21 cellular contexts compared by ENCODE assay signal in genomic region chr3:13818919-13819318, GRCh38.
"Had no signal": no experiment of that assay in that cellular context is flagged by ENCODE, and none has a peak within 500 bp of the region (broad histone marks: within the 10 kb centered on the region; RNA-seq: fewer than 3 reads in every experiment).

No MANE protein-coding gene starts in this region.

- DNase-seq: effector CD4-positive, alpha-beta T cell; endodermal cell; erythroblast; foreskin keratinocyte; heart left ventricle; hippocampal formation; left colon; left ventricle myocardium superior; mammary epithelial cell; mucosa of descending colon; naive thymus-derived CD8-positive, alpha-beta T cell; ovary; right cardiac atrium; stimulated activated CD4-positive, alpha-beta T cell treated with anti-CD3 and anti-CD28 coated beads, Interleukin-15, amount 100 ng/mL, for 24 hours; stimulated activated CD4-positive, alpha-beta T cell treated with anti-CD3 and anti-CD28 coated beads, Interleukin-1b, Interleukin-23, amount 100 ng/mL, for 48 hours; stimulated activated CD4-positive, alpha-beta T cell treated with anti-CD3 and anti-CD28 coated beads, Interleukin-4, amount 100 ng/mL, for 4 hours; stimulated activated naive B cell treated with anti-CD40 and anti-IgM and Interleukin-4, amounts not matched to agents 10 μg/mL and 1 μg/mL and 100 μg/mL, for 72 hours; stimulated activated naive CD8-positive, alpha-beta T cell treated with anti-CD3 and anti-CD28 coated beads, Interleukin-15, amount 100 ng/mL, for 72 hours; transverse colon had no signal

- H3K36me3 ChIP-seq: heart left ventricle, ovary, thoracic aorta, transverse colon had no signal

- ATAC-seq: foreskin keratinocyte; heart left ventricle; left colon; left ventricle myocardium superior; mucosa of descending colon; naive thymus-derived CD8-positive, alpha-beta T cell; right cardiac atrium; stimulated activated naive B cell treated with anti-CD40 and anti-IgM and Interleukin-4, amounts not matched to agents 10 μg/mL and 1 μg/mL and 100 μg/mL, for 72 hours; stimulated activated naive CD8-positive, alpha-beta T cell treated with anti-CD3 and anti-CD28 coated beads, Interleukin-15, amount 100 ng/mL, for 72 hours had no signal

- H3K27ac ChIP-seq: coronary artery, foreskin keratinocyte, heart left ventricle, ovary, thoracic aorta, transverse colon had no signal

- H3K4me3 ChIP-seq: coronary artery, heart left ventricle, mucosa of descending colon, ovary, thoracic aorta, transverse colon had no signal

- H3K4me1 ChIP-seq: heart left ventricle, transverse colon had no signal

- H3K27me3 ChIP-seq: foreskin keratinocyte, ovary, transverse colon had no signal
